12 cellular contexts compared by ENCODE assay signal in genomic region chr4:67437974-67438713, GRCh38.
DNase-seq lines count a peak whose midpoint lies in the region; ATAC-seq lines count a peak whose summit lies in the region.
"Had no signal": no experiment of that assay in that cellular context is flagged by ENCODE, and none has a peak within 500 bp of the region (broad histone marks: within the 10 kb centered on the region; RNA-seq: fewer than 3 reads in every experiment).

No MANE protein-coding gene starts in this region.

- H3K4me1 ChIP-seq in adipocyte (ENCODE audit: control insufficient read depth, insufficient read depth, low read length) = peaks cover 13% of the 10 kb centered on the region

- H3K9me3 Mint-ChIP-seq in activated T-cell treated with anti-CD3 and anti-CD28 coated beads, Interleukin-2, amount 50 U/mL, for 72 hours = peaks cover 6% of the 10 kb centered on the region in 2 donors
- H3K9me3 Mint-ChIP-seq in activated T-cell treated with anti-CD3 and anti-CD28 coated beads, Interleukin-2, amount 50 U/mL, for 4 hours = peaks cover 4% of the 10 kb centered on the region

- no peak overlapping the region for H3K4me3 ChIP-seq in adipocyte (ENCODE audit: low read length)
- H3K4me3 ChIP-seq: A549 had no signal

- H3K27me3 Mint-ChIP-seq in activated T-cell treated with anti-CD3 and anti-CD28 coated beads, Interleukin-2, amount 50 U/mL, for 72 hours (ENCODE audit: low read depth) = no peaks in the 10 kb centered on the region
- no peaks in the 10 kb centered on the region for H3K27me3 Mint-ChIP-seq in activated T-cell treated with anti-CD3 and anti-CD28 coated beads, Interleukin-2, amount 50 U/mL, for 4 hours (ENCODE audit: low read depth)
- H3K27me3 Mint-ChIP-seq: activated B cell treated with CpG ODN at 0.5 μM for 24 hours had no signal

- no peak for DNase-seq in activated T-cell treated with anti-CD3 and anti-CD28 coated beads, Interleukin-2, amount 50 U/mL, for 72 hours
- no peak for DNase-seq in activated T-cell treated with anti-CD3 and anti-CD28 coated beads, Interleukin-2, amount 50 U/mL, for 4 hours
- DNase-seq in adipocyte (ENCODE audit: low read depth) (peak; percentile 84), glomerular visceral epithelial cell (ENCODE audit: extremely low spot score) (peak; percentile 25), stromal cell of bone marrow (ENCODE audit: low read depth) (peak; percentile 48), NCI-H2227 (lab: John Stamatoyannopoulos, UW; ENCODE audit: unreplicated experiment) (no peak), UCSD-AML1 (lab: John Stamatoyannopoulos, UW; ENCODE audit: unreplicated experiment) (no peak)
- DNase-seq: activated B cell treated with CpG ODN at 0.5 μM for 24 hours, retina had no signal

- peaks cover 4% of the 10 kb centered on the region for H3K36me3 ChIP-seq in adipocyte (ENCODE audit: control insufficient read depth, insufficient read depth, low read length, severe bottlenecking)

- peaks cover 6% of the 10 kb centered on the region for H3K4me1 Mint-ChIP-seq in activated T-cell treated with anti-CD3 and anti-CD28 coated beads, Interleukin-2, amount 50 U/mL, for 72 hours (ENCODE audit: low read depth)
- H3K4me1 Mint-ChIP-seq in activated T-cell treated with anti-CD3 and anti-CD28 coated beads, Interleukin-2, amount 50 U/mL, for 4 hours (ENCODE audit: low read depth) = peaks cover 7% of the 10 kb centered on the region

- no peaks in the 10 kb centered on the region for H3K27me3 ChIP-seq in adipocyte (replicated peaks; ENCODE audit: control insufficient read depth, insufficient read depth, low read length)

- peak in 1 of 2 donors; percentile 58 for ATAC-seq in activated T-cell treated with anti-CD3 and anti-CD28 coated beads, Interleukin-2, amount 50 U/mL, for 72 hours (replicated peaks in 1 of 2)
- no peak for ATAC-seq in activated T-cell treated with anti-CD3 and anti-CD28 coated beads, Interleukin-2, amount 50 U/mL, for 4 hours
- ATAC-seq in GM19455 (IDR thresholded peaks at IDR 0.05; ENCODE audit: unreplicated experiment) = no peak
- ATAC-seq: A549 had no signal

- peak overlapping the region; percentile 42 for H3K27ac Mint-ChIP-seq in activated T-cell treated with anti-CD3 and anti-CD28 coated beads, Interleukin-2, amount 50 U/mL, for 72 hours
- H3K27ac Mint-ChIP-seq: activated B cell treated with CpG ODN at 0.5 μM for 24 hours had no signal

- no peaks in the 10 kb centered on the region for H3K9me3 ChIP-seq in adipocyte (ENCODE audit: control insufficient read depth, low read length)
- H3K9me3 ChIP-seq: A549 had no signal

- no peak overlapping the region for H3K9ac ChIP-seq in adipocyte (ENCODE audit: low read length)
- H3K9ac ChIP-seq: KMS-11 had no signal

- H3K4me3 Mint-ChIP-seq in activated T-cell treated with anti-CD3 and anti-CD28 coated beads, Interleukin-2, amount 50 U/mL, for 72 hours = no peak overlapping the region
- no peak overlapping the region for H3K4me3 Mint-ChIP-seq in activated T-cell treated with anti-CD3 and anti-CD28 coated beads, Interleukin-2, amount 50 U/mL, for 4 hours
- H3K4me3 Mint-ChIP-seq: activated B cell treated with CpG ODN at 0.5 μM for 24 hours had no signal

- peaks cover 8 to 26% of the 10 kb centered on the region in 2 donors for H3K36me3 Mint-ChIP-seq in activated T-cell treated with anti-CD3 and anti-CD28 coated beads, Interleukin-2, amount 50 U/mL, for 72 hours (ENCODE audit: insufficient read depth in 2 of 2)
- H3K36me3 Mint-ChIP-seq in activated T-cell treated with anti-CD3 and anti-CD28 coated beads, Interleukin-2, amount 50 U/mL, for 4 hours (ENCODE audit: insufficient read depth) = peaks cover 46% of the 10 kb centered on the region

Comparison
In these comparisons a context has a peak if more than half of its experiments do, and no peak if none do; other contexts are left out.
1. DNase-seq: peak in adipocyte (single experiment), glomerular visceral epithelial cell (single experiment) and stromal cell of bone marrow (single experiment); none in activated T-cell treated with anti-CD3 and anti-CD28 coated beads, Interleukin-2, amount 50 U/mL, for 72 hours (0 of 2), activated T-cell treated with anti-CD3 and anti-CD28 coated beads, Interleukin-2, amount 50 U/mL, for 4 hours (single experiment), NCI-H2227 (single experiment) and UCSD-AML1 (single experiment).